9 cellular contexts compared by ENCODE assay signal in genomic region chr5:177939246-177940171, GRCh38. TPM values are rescaled to one million over a fixed set of nuclear protein-coding genes. Genes with fewer than 3 reads are reported as not detected.
A peak's percentile ranks its signal among the peaks of the same experiment; 100 is the strongest.
DNase-seq lines count a peak whose midpoint lies in the region; ATAC-seq and TF ChIP-seq lines count a peak whose summit lies in the region.
"Not testable (repeated sequence)": the region's sequence is repeated elsewhere in the genome, so short reads cannot be mapped to it uniquely, and the experiment has no call there.
"Had no signal": no experiment of that assay in that cellular context is flagged by ENCODE, and none has a peak within 500 bp of the region (broad histone marks: within the 10 kb centered on the region; RNA-seq: fewer than 3 reads in every experiment).

No MANE protein-coding gene starts in this region.

- not testable (repeated sequence) for H3K9me3 Mint-ChIP-seq in CD4-positive, alpha-beta T cell; activated CD8-positive, alpha-beta T cell treated with anti-CD3 and anti-CD28 coated beads, Interleukin-2, amount 10 ng/mL, durations not matched to agents 7 days and 5 days (ENCODE audit: insufficient read depth); chondrocyte (ENCODE audit: low read depth); naive thymus-derived CD8-positive, alpha-beta T cell; stimulated activated memory B cell treated with anti-CD40 and anti-IgM and Interleukin-4, amounts not matched to agents 10 μg/mL and 1 μg/mL and 100 μg/mL, for 72 hours

- H3K27me3 Mint-ChIP-seq in CD4-positive, alpha-beta T cell; activated CD8-positive, alpha-beta T cell treated with anti-CD3 and anti-CD28 coated beads, Interleukin-2, amount 10 ng/mL, durations not matched to agents 7 days and 5 days (ENCODE audit: low read depth); chondrocyte (ENCODE audit: low read depth); naive thymus-derived CD8-positive, alpha-beta T cell; stimulated activated memory B cell treated with anti-CD40 and anti-IgM and Interleukin-4, amounts not matched to agents 10 μg/mL and 1 μg/mL and 100 μg/mL, for 72 hours: not testable (repeated sequence)

- TF ChIP-seq CTCF in CD4-positive, alpha-beta T cell (IDR thresholded peaks at IDR 0.05); HFF-Myc (IDR thresholded peaks at IDR 0.05; ENCODE audit: low read depth, low read length, missing control alignments); chondrocyte (IDR thresholded peaks at IDR 0.05); left ventricle myocardium inferior (IDR thresholded peaks at IDR 0.05; ENCODE audit: borderline replicate concordance): not testable (repeated sequence)

- H3K27me3 ChIP-seq in CD4-positive, alpha-beta T cell (ENCODE audit: control insufficient read depth, insufficient read depth, low read length): not testable (repeated sequence)
- H3K27me3 ChIP-seq in left ventricle myocardium inferior (ENCODE audit: low read depth): peaks cover 13% of the 10 kb centered on the region

- H3K36me3 ChIP-seq in left ventricle myocardium inferior: not testable (repeated sequence)

- DNase-seq in CD4-positive, alpha-beta T cell; HFF-Myc (ENCODE audit: extremely low read depth, low read depth); activated CD8-positive, alpha-beta T cell treated with anti-CD3 and anti-CD28 coated beads, Interleukin-2, amount 10 ng/mL, durations not matched to agents 7 days and 5 days; chondrocyte (ENCODE audit: low spot score); left ventricle myocardium inferior: not testable (repeated sequence)
- DNase-seq in NCI-H748 (lab: John Stamatoyannopoulos, UW; ENCODE audit: unreplicated experiment): peak; percentile 81
- peak in 1 of 10 donors; percentile 5 for DNase-seq in naive thymus-derived CD8-positive, alpha-beta T cell

- not testable (repeated sequence) for H3K27ac Mint-ChIP-seq in CD4-positive, alpha-beta T cell; chondrocyte (ENCODE audit: unreplicated experiment); stimulated activated memory B cell treated with anti-CD40 and anti-IgM and Interleukin-4, amounts not matched to agents 10 μg/mL and 1 μg/mL and 100 μg/mL, for 72 hours
- peak overlapping the region; percentile 39 for H3K27ac Mint-ChIP-seq in activated CD8-positive, alpha-beta T cell treated with anti-CD3 and anti-CD28 coated beads, Interleukin-2, amount 10 ng/mL, durations not matched to agents 7 days and 5 days
- H3K27ac Mint-ChIP-seq in naive thymus-derived CD8-positive, alpha-beta T cell: peak overlapping the region in 4 of 10 donors; percentile 15 to 66 (median 46)

- POLR2A ChIA-PET in CD4-positive, alpha-beta T cell (lab: Charles Lee); activated CD8-positive, alpha-beta T cell treated with anti-CD3 and anti-CD28 coated beads, Interleukin-2, amount 10 ng/mL, durations not matched to agents 7 days and 5 days (lab: Charles Lee): not testable (repeated sequence)
- POLR2A ChIA-PET in naive thymus-derived CD8-positive, alpha-beta T cell (lab: Charles Lee): interaction anchor here (0.6 kb wide), 1 partner anchor 127 kb away, joined by 4 read pairs; no protein-coding TSS in a partner anchor

- H3K4me1 ChIP-seq in left ventricle myocardium inferior: not testable (repeated sequence)

- H3K4me3 Mint-ChIP-seq in CD4-positive, alpha-beta T cell: peak overlapping the region; percentile 84
- H3K4me3 Mint-ChIP-seq in activated CD8-positive, alpha-beta T cell treated with anti-CD3 and anti-CD28 coated beads, Interleukin-2, amount 10 ng/mL, durations not matched to agents 7 days and 5 days: peak overlapping the region; percentile 71
- peak overlapping the region; percentile 72 for H3K4me3 Mint-ChIP-seq in chondrocyte (ENCODE audit: unreplicated experiment)
- peak overlapping the region; percentile 70 to 90 (median 80) for H3K4me3 Mint-ChIP-seq in naive thymus-derived CD8-positive, alpha-beta T cell
- peak overlapping the region; percentile 63 for H3K4me3 Mint-ChIP-seq in stimulated activated memory B cell treated with anti-CD40 and anti-IgM and Interleukin-4, amounts not matched to agents 10 μg/mL and 1 μg/mL and 100 μg/mL, for 72 hours

- H3K27ac ChIP-seq in CD4-positive, alpha-beta T cell (ENCODE audit: low read depth, low read length); left ventricle myocardium inferior (replicated peaks): not testable (repeated sequence)

- not testable (repeated sequence) for H3K36me3 Mint-ChIP-seq in CD4-positive, alpha-beta T cell (ENCODE audit: low read depth); activated CD8-positive, alpha-beta T cell treated with anti-CD3 and anti-CD28 coated beads, Interleukin-2, amount 10 ng/mL, durations not matched to agents 7 days and 5 days (ENCODE audit: low read depth); chondrocyte (ENCODE audit: low read depth); naive thymus-derived CD8-positive, alpha-beta T cell; stimulated activated memory B cell treated with anti-CD40 and anti-IgM and Interleukin-4, amounts not matched to agents 10 μg/mL and 1 μg/mL and 100 μg/mL, for 72 hours

- intact Hi-C loops in CD4-positive, alpha-beta T cell (cut with DNase I, micrococcal nuclease); left ventricle myocardium inferior (cut with micrococcal nuclease): not testable (repeated sequence)

- CTCF ChIA-PET in CD4-positive, alpha-beta T cell (lab: Charles Lee); activated CD8-positive, alpha-beta T cell treated with anti-CD3 and anti-CD28 coated beads, Interleukin-2, amount 10 ng/mL, durations not matched to agents 7 days and 5 days (lab: Charles Lee): not testable (repeated sequence)

- H3K4me3 ChIP-seq in HFF-Myc (replicated peaks; ENCODE audit: low read depth, low read length) (peak overlapping the region; percentile 40), left ventricle myocardium inferior (peak overlapping the region; percentile 60)

- not testable (repeated sequence) for H3K9me3 ChIP-seq in CD4-positive, alpha-beta T cell (ENCODE audit: control insufficient read depth, low read length); left ventricle myocardium inferior (replicated peaks)

- peaks cover 10% of the 10 kb centered on the region for H3K4me1 Mint-ChIP-seq in CD4-positive, alpha-beta T cell (ENCODE audit: low read depth)
- peaks cover 14% of the 10 kb centered on the region for H3K4me1 Mint-ChIP-seq in activated CD8-positive, alpha-beta T cell treated with anti-CD3 and anti-CD28 coated beads, Interleukin-2, amount 10 ng/mL, durations not matched to agents 7 days and 5 days (ENCODE audit: low read depth)
- H3K4me1 Mint-ChIP-seq in chondrocyte (ENCODE audit: low read depth): not testable (repeated sequence)
- H3K4me1 Mint-ChIP-seq in naive thymus-derived CD8-positive, alpha-beta T cell: peaks cover 5 to 23% (median 11%) of the 10 kb centered on the region in 4 donors
- peaks cover 18% of the 10 kb centered on the region for H3K4me1 Mint-ChIP-seq in stimulated activated memory B cell treated with anti-CD40 and anti-IgM and Interleukin-4, amounts not matched to agents 10 μg/mL and 1 μg/mL and 100 μg/mL, for 72 hours

- ATAC-seq in CD4-positive, alpha-beta T cell (ENCODE audit: poor library complexity): peak; percentile 32
- ATAC-seq in activated CD8-positive, alpha-beta T cell treated with anti-CD3 and anti-CD28 coated beads, Interleukin-2, amount 10 ng/mL, durations not matched to agents 7 days and 5 days: peak; percentile 41
- ATAC-seq in naive thymus-derived CD8-positive, alpha-beta T cell: peak; percentile 42 to 56
- ATAC-seq in stimulated activated memory B cell treated with anti-CD40 and anti-IgM and Interleukin-4, amounts not matched to agents 10 μg/mL and 1 μg/mL and 100 μg/mL, for 72 hours: peak; percentile 54

RNA-seq across cellular contexts. Expression of gene PROP1, which starts 56.5 kb away (rescaled TPM):
- total RNA-seq in CD4-positive, alpha-beta T cell: not detected
- total RNA-seq in activated CD8-positive, alpha-beta T cell treated with anti-CD3 and anti-CD28 coated beads, Interleukin-2, amount 10 ng/mL, durations not matched to agents 7 days and 5 days: not detected
- total RNA-seq in chondrocyte (not detected in 3 replicates), left ventricle myocardium inferior (not detected)
- not detected for total RNA-seq in naive thymus-derived CD8-positive, alpha-beta T cell
- polyA plus RNA-seq in naive thymus-derived CD8-positive, alpha-beta T cell: not detected
- total RNA-seq: T-helper 1 cell treated with Interleukin-12 subunit alpha and Interleukin-12 subunit beta and Interleukin-4 antibody, amounts not matched to agents 30 ng/mL and 1 ng/mL, for 36 hours had no signal
